Comparison of ENCODE assay signal across 18 cellular contexts in the genomic region with DNA sequence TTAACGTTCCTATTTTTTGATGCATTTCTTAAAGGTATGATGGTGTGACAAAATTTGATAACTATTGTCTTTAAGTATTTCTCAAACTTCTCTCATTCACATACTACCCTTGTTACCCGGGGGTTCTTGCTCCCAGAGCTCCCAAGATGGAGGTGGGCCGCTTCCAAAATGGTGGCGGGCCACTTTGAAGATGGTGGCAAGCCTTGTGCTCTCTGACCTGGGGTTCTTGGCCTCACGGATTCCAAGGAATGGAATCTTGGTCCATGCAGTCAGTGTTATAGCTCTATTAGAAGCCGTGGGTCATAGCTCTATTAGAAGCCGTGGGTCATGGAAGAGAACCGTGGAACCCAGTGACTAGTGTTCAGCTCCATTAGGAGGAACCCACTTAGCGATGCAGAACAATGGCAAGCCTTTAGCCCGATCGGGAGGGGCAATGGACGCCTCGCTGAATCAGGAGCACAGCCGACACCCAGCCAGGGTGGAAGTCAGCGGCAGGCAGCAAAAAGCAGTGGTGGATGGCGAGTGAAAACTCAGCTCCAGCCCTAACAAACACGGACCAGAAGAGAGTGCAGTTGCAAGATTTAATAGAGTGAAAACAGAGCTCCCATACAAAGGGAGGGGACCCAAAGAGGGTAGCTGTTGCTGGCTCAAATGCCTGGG.
DNase-seq lines count a peak whose midpoint lies in the region; ATAC-seq and TF ChIP-seq lines count a peak whose summit lies in the region.
"Had no signal": no experiment of that assay in that cellular context is flagged by ENCODE, and none has a peak within 500 bp of the region (broad histone marks: within the 10 kb centered on the region; RNA-seq: fewer than 3 reads in every experiment).

No MANE protein-coding gene starts in this region.

- no peak overlapping the region for H3K4me3 ChIP-seq in trophoblast cell (ENCODE audit: low read depth, low read length)
- H3K4me3 ChIP-seq: SJSA1 had no signal

- no peak overlapping the region for H3K23ac ChIP-seq in trophoblast cell (ENCODE audit: low read length)

- peak overlapping the region; percentile 82 for H2BK120ac ChIP-seq in trophoblast cell (ENCODE audit: insufficient read depth, low read length, poor library complexity)

- peak overlapping the region; percentile 40 for H4K12ac ChIP-seq in trophoblast cell (ENCODE audit: low read depth, low read length)

- peaks cover 52% of the 10 kb centered on the region for H3K4me1 Mint-ChIP-seq in HFFc6 (ENCODE audit: low read depth)
- peaks cover 42% of the 10 kb centered on the region for H3K4me1 Mint-ChIP-seq in WTC11
- H3K4me1 Mint-ChIP-seq: CD4-positive, CD25-positive, alpha-beta regulatory T cell had no signal

- peak overlapping the region; percentile 83 for H3K27ac ChIP-seq in trophoblast cell (ENCODE audit: low read depth, low read length)
- H3K27ac ChIP-seq: SJSA1 had no signal

- DNase-seq in HFFc6 = no peak
- DNase-seq in WTC11 (ENCODE audit: low spot score) = no peak
- peak; percentile 64 for DNase-seq in left kidney (ENCODE audit: low read depth, low spot score)
- DNase-seq in trophoblast cell = no peak
- no peak for DNase-seq in hypothalamus (lab: John Stamatoyannopoulos, UW)
- DNase-seq in DMS79 treated with DMSO at 0.1 percent for 48 hours (lab: John Stamatoyannopoulos, UW) = no peak
- no peak for DNase-seq in superior temporal gyrus (ENCODE audit: extremely low spot score)
- DNase-seq: CD4-positive, CD25-positive, alpha-beta regulatory T cell; DMS79; NCI-H1092; NCI-H1436 treated with DMSO at 0.1 percent for 48 hours; NCI-H1930; NCI-H2227 treated with DMSO at 0.1 percent for 48 hours; NCI-H510A; NCI-H748 treated with DMSO at 0.1 percent for 48 hours had no signal

- H3K14ac ChIP-seq in trophoblast cell (ENCODE audit: low read length) = peak overlapping the region; percentile 89

- 0 out of 2 replicates have a peak, but pooled peaks have one; percentile 10 for ATAC-seq in WTC11
- no peak for ATAC-seq in HG03565 (IDR thresholded peaks at IDR 0.05; ENCODE audit: unreplicated experiment)
- ATAC-seq: HCT116 had no signal

- H3K36me3 ChIP-seq in trophoblast cell (ENCODE audit: control insufficient read depth in 1 of 2, insufficient read depth in 2 of 2, low read length in 2 of 2) = no peaks in the 10 kb centered on the region
- H3K36me3 ChIP-seq: SJSA1 had no signal

- H4K8ac ChIP-seq in trophoblast cell (ENCODE audit: low read depth, low read length) = peak overlapping the region; percentile 80

- H3K4me3 Mint-ChIP-seq in HFFc6 (no peak overlapping the region), WTC11 (no peak overlapping the region)
- H3K4me3 Mint-ChIP-seq: CD4-positive, CD25-positive, alpha-beta regulatory T cell had no signal

- H3K36me3 Mint-ChIP-seq in HFFc6 (ENCODE audit: low read depth) (no peaks in the 10 kb centered on the region), WTC11 (no peaks in the 10 kb centered on the region)
- H3K36me3 Mint-ChIP-seq: CD4-positive, CD25-positive, alpha-beta regulatory T cell had no signal

- H3K9me3 Mint-ChIP-seq in HFFc6 (no peaks in the 10 kb centered on the region), WTC11 (no peaks in the 10 kb centered on the region)

- peak overlapping the region; percentile 96 for H2BK12ac ChIP-seq in trophoblast cell (ENCODE audit: low read length)

- TF ChIP-seq CTCF in HFFc6 (IDR thresholded peaks at IDR 0.05) (no peak), WTC11 (IDR thresholded peaks at IDR 0.05) (no peak)

- H3K4me2 ChIP-seq in trophoblast cell (ENCODE audit: low read length) = no peak overlapping the region

- POLR2A ChIA-PET in WTC11 (lab: Charles Lee) = no interaction called here

- H4K91ac ChIP-seq in trophoblast cell (ENCODE audit: low read depth, low read length) = peak overlapping the region; percentile 93

- H3K27me3 ChIP-seq in trophoblast cell (ENCODE audit: insufficient read depth, low read length) = no peaks in the 10 kb centered on the region
- H3K27me3 ChIP-seq: SJSA1 had no signal

- peak overlapping the region; percentile 81 for H2BK5ac ChIP-seq in trophoblast cell (ENCODE audit: low read depth, low read length, poor library complexity)

- H3K79me1 ChIP-seq in trophoblast cell (ENCODE audit: low read length) = peaks cover 8% of the 10 kb centered on the region

- H3K18ac ChIP-seq in trophoblast cell (ENCODE audit: low read length) = peak overlapping the region; percentile 92

- peaks cover 9 to 19% of the 10 kb centered on the region in 2 experiments for H3K4me1 ChIP-seq in trophoblast cell (ENCODE audit: control insufficient read depth in 1 of 2, insufficient read depth in 2 of 2, low read length in 2 of 2)

- no CpG with 5 or more reads among the region's 17 CpGs for WGBS in trophoblast cell (ENCODE audit: extremely low coverage, insufficient coverage, insufficient read length)

- H3K27ac Mint-ChIP-seq in HFFc6 (peak overlapping the region; percentile 33; the same call in 1 of the 2 replicates), WTC11 (peak overlapping the region; percentile 40)

- no peaks in the 10 kb centered on the region for H3K79me2 ChIP-seq in trophoblast cell (ENCODE audit: control insufficient read depth, insufficient read depth, low read length, poor library complexity)

- H3K9ac ChIP-seq in trophoblast cell (ENCODE audit: low read length) = no peak overlapping the region

- H3K4ac ChIP-seq in trophoblast cell (ENCODE audit: low read depth, low read length) = peak overlapping the region; percentile 77

- no peak overlapping the region for H2AFZ ChIP-seq in trophoblast cell (ENCODE audit: insufficient read depth, low read length, poor library complexity)

- H3K9me3 ChIP-seq in trophoblast cell (ENCODE audit: insufficient read depth, low read depth, low read length) = peaks cover 2% of the 10 kb centered on the region
- H3K9me3 ChIP-seq: SJSA1 had no signal

- H2AK5ac ChIP-seq in trophoblast cell (ENCODE audit: low read length) = peak overlapping the region; percentile 87

- CTCF ChIA-PET in WTC11 (lab: Charles Lee) = interaction anchor here (1.1 to 2.1 kb wide), 2 partner anchors 13 to 160 kb away, joined by 3 to 13 read pairs; no protein-coding TSS in a partner anchor

- H3K27me3 Mint-ChIP-seq in HFFc6 (ENCODE audit: insufficient read depth) = no peaks in the 10 kb centered on the region; the same call in none of the 2 replicates
- no peaks in the 10 kb centered on the region for H3K27me3 Mint-ChIP-seq in WTC11 (ENCODE audit: low read depth)
- H3K27me3 Mint-ChIP-seq: CD4-positive, CD25-positive, alpha-beta regulatory T cell had no signal

TF ChIP-seq in WTC11, 78 proteins besides CTCF, POLR2A, EP300 and RAD21 (continues in another document):
- TF ChIP-seq, protein P1, sequence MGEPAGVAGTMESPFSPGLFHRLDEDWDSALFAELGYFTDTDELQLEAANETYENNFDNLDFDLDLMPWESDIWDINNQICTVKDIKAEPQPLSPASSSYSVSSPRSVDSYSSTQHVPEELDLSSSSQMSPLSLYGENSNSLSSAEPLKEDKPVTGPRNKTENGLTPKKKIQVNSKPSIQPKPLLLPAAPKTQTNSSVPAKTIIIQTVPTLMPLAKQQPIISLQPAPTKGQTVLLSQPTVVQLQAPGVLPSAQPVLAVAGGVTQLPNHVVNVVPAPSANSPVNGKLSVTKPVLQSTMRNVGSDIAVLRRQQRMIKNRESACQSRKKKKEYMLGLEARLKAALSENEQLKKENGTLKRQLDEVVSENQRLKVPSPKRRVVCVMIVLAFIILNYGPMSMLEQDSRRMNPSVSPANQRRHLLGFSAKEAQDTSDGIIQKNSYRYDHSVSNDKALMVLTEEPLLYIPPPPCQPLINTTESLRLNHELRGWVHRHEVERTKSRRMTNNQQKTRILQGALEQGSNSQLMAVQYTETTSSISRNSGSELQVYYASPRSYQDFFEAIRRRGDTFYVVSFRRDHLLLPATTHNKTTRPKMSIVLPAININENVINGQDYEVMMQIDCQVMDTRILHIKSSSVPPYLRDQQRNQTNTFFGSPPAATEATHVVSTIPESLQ (CRISPR knock-in tag; IDR thresholded peaks at IDR 0.05) = no peak
- TF ChIP-seq, protein P2, sequence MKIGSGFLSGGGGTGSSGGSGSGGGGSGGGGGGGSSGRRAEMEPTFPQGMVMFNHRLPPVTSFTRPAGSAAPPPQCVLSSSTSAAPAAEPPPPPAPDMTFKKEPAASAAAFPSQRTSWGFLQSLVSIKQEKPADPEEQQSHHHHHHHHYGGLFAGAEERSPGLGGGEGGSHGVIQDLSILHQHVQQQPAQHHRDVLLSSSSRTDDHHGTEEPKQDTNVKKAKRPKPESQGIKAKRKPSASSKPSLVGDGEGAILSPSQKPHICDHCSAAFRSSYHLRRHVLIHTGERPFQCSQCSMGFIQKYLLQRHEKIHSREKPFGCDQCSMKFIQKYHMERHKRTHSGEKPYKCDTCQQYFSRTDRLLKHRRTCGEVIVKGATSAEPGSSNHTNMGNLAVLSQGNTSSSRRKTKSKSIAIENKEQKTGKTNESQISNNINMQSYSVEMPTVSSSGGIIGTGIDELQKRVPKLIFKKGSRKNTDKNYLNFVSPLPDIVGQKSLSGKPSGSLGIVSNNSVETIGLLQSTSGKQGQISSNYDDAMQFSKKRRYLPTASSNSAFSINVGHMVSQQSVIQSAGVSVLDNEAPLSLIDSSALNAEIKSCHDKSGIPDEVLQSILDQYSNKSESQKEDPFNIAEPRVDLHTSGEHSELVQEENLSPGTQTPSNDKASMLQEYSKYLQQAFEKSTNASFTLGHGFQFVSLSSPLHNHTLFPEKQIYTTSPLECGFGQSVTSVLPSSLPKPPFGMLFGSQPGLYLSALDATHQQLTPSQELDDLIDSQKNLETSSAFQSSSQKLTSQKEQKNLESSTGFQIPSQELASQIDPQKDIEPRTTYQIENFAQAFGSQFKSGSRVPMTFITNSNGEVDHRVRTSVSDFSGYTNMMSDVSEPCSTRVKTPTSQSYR (CRISPR knock-in tag; IDR thresholded peaks at IDR 0.05) = no peak
- TF ChIP-seq FOXJ3 (CRISPR knock-in tag; IDR thresholded peaks at IDR 0.05; ENCODE audit: borderline replicate concordance) = no peak
